In genomic region chr15:84871428-84871985, GRCh38 we compare ENCODE assay signal across 1 cellular context.
TF ChIP-seq lines count a peak whose summit lies in the region.

No MANE protein-coding gene starts in this region.

TF ChIP-seq in GM23338, 12 proteins besides CTCF, POLR2A, EP300 and RAD21 (continued from another document):
- no peak for TF ChIP-seq ZNF462 (CRISPR knock-in tag; IDR thresholded peaks at IDR 0.05)
- no peak for TF ChIP-seq EZH2phosphoT487 (IDR thresholded peaks at IDR 0.05; ENCODE audit: unreplicated experiment)
- TF ChIP-seq EZH2 (IDR thresholded peaks at IDR 0.05; ENCODE audit: low read depth, unreplicated experiment) = no peak
